17 cellular contexts compared by ENCODE assay signal in genomic region chr19:33418461-33418860, GRCh38. TPM values are rescaled to one million over a fixed set of nuclear protein-coding genes. Genes with fewer than 3 reads are reported as not detected.
DNase-seq lines count a peak whose midpoint lies in the region; ATAC-seq and TF ChIP-seq lines count a peak whose summit lies in the region.
"Had no signal": no experiment of that assay in that cellular context is flagged by ENCODE, and none has a peak within 500 bp of the region (broad histone marks: within the 10 kb centered on the region; RNA-seq: fewer than 3 reads in every experiment).

No MANE protein-coding gene starts in this region.

- intact Hi-C loops in left cardiac atrium (cut with DNase I), result no loop called here
- intact Hi-C loops in heart right ventricle (cut with DNase I), result loop anchor here in 2 of 10 donors (5.0 kb wide), 1 partner anchor 354 kb away; no protein-coding TSS in a partner anchor
- intact Hi-C loops in IMR-90 (cut with micrococcal nuclease), result no loop called here

- in situ Hi-C loops in IMR-90 (cut with MboI; ENCODE audit: low sequenced_read_pairs), result no loop called here

- H2BK120ac ChIP-seq in IMR-90 (ENCODE audit: low read depth, low read length), result no peak overlapping the region

- peaks cover 10% of the 10 kb centered on the region for H3K27me3 Mint-ChIP-seq in glutamatergic neuron (ENCODE audit: unreplicated experiment)
- H3K27me3 Mint-ChIP-seq: B cell; CD4-positive, CD25-positive, alpha-beta regulatory T cell had no signal

- TF ChIP-seq RAD21 in IMR-90 (IDR thresholded peaks at IDR 0.05; ENCODE audit: low read length), result no peak

- TF ChIP-seq POLR2A in IMR-90 (IDR thresholded peaks at IDR 0.05; ENCODE audit: low read depth, low read length) (no peak), upper lobe of left lung (IDR thresholded peaks at IDR 0.05) (no peak)

- H3K79me2 ChIP-seq in osteoblast (ENCODE audit: insufficient read depth, low read length), result no peaks in the 10 kb centered on the region

- dilution Hi-C loops in IMR-90 (cut with HindIII; ENCODE audit: low sequenced_read_pairs, unreplicated experiment), result no loop called here

- H2BK15ac ChIP-seq in IMR-90 (ENCODE audit: low read depth, low read length), result no peak overlapping the region

- H2AFZ ChIP-seq in IMR-90 (replicated peaks; ENCODE audit: low read length, poor library complexity) (no peak overlapping the region), osteoblast (ENCODE audit: low read length) (no peak overlapping the region)

- H3K4me3 ChIP-seq in heart right ventricle (no peak overlapping the region), IMR-90 (ENCODE audit: insufficient read depth, low read depth, low read length) (no peak overlapping the region), osteoblast (ENCODE audit: insufficient read depth, low read length) (no peak overlapping the region), upper lobe of left lung (no peak overlapping the region)
- H3K4me3 ChIP-seq: BLaER1 had no signal

- no peak overlapping the region for H3K23ac ChIP-seq in IMR-90 (ENCODE audit: low read depth, low read length)

- H4K91ac ChIP-seq in IMR-90 (ENCODE audit: insufficient read depth, low read depth, low read length), result no peak overlapping the region

- DNase-seq in left cardiac atrium (peak; percentile 10), heart right ventricle (no peak), IMR-90 (no peak), glutamatergic neuron (peak; percentile 7), osteoblast (ENCODE audit: insufficient read length, low spot score, missing footprints) (peak; percentile 41), medulla oblongata (ENCODE audit: extremely low spot score) (no peak), upper lobe of left lung (no peak)
- DNase-seq: Caco-2; CD4-positive, CD25-positive, alpha-beta regulatory T cell; CD8-positive, alpha-beta T cell; DMS153; DND-41; GOT3; HCEC 1CT had no signal

- no peak overlapping the region for H3K27ac Mint-ChIP-seq in glutamatergic neuron (ENCODE audit: unreplicated experiment)
- H3K27ac Mint-ChIP-seq: B cell; CD4-positive, CD25-positive, alpha-beta regulatory T cell; CD8-positive, alpha-beta T cell had no signal

- peaks cover 0 to 8% (median 0%) of the 10 kb centered on the region in 9 donors for H3K4me1 ChIP-seq in heart right ventricle
- H3K4me1 ChIP-seq in IMR-90 (ENCODE audit: control insufficient read depth, insufficient read depth, low read length), result no peaks in the 10 kb centered on the region; the same call in 1 of the 2 replicates
- peaks cover 6% of the 10 kb centered on the region for H3K4me1 ChIP-seq in osteoblast (ENCODE audit: insufficient read depth, low read length)
- peaks cover 0 to 7% (median 2%) of the 10 kb centered on the region in 4 donors for H3K4me1 ChIP-seq in upper lobe of left lung
- H3K4me1 ChIP-seq: BLaER1 had no signal

- TF ChIP-seq CTCF in heart right ventricle (IDR thresholded peaks at IDR 0.05), result no peak
- TF ChIP-seq CTCF in IMR-90 (conservative IDR thresholded peaks at IDR 0.05; ENCODE audit: low read depth, low read length), result no peak
- no peak for TF ChIP-seq CTCF in glutamatergic neuron (IDR thresholded peaks at IDR 0.05; ENCODE audit: partially characterized antibody, unreplicated experiment)
- TF ChIP-seq CTCF in osteoblast (IDR thresholded peaks at IDR 0.05; ENCODE audit: extremely low read depth, low read depth, low read length), result no peak
- TF ChIP-seq CTCF in upper lobe of left lung (IDR thresholded peaks at IDR 0.05), result no peak

- TF ChIP-seq EP300 in upper lobe of left lung (IDR thresholded peaks at IDR 0.05), result no peak

- peaks cover 8% of the 10 kb centered on the region for H3K9me3 Mint-ChIP-seq in glutamatergic neuron (ENCODE audit: unreplicated experiment)
- H3K9me3 Mint-ChIP-seq: CD4-positive, CD25-positive, alpha-beta regulatory T cell; CD8-positive, alpha-beta T cell had no signal

- H3K4me2 ChIP-seq in IMR-90 (ENCODE audit: low read depth, low read length) (no peak overlapping the region), osteoblast (ENCODE audit: insufficient read depth, low read length) (no peak overlapping the region)
- H3K4me2 ChIP-seq: BLaER1 had no signal

- 92 to 95% methylated on average over 12 of the region's 12 CpGs for WGBS in heart right ventricle, 2 donors
- WGBS in IMR-90 (ENCODE audit: extremely low coverage in 2 of 2, insufficient read length in 1 of 2), 2 experiments, result 80% methylated on average over 1 of the region's 12 CpGs; no CpG with 5 or more reads in 1 of the 2 experiments
- WGBS in upper lobe of left lung, 2 donors, result 92 to 93% methylated on average over 5 to 11 of the region's 12 CpGs

- H3K27ac ChIP-seq in heart right ventricle (no peak overlapping the region), IMR-90 (ENCODE audit: insufficient read depth, low read length) (no peak overlapping the region), osteoblast (ENCODE audit: low read depth, low read length) (no peak overlapping the region), upper lobe of left lung (no peak overlapping the region)
- H3K27ac ChIP-seq: BLaER1, C4-2B had no signal

- H3K36me3 Mint-ChIP-seq in glutamatergic neuron (ENCODE audit: unreplicated experiment), result no peaks in the 10 kb centered on the region
- H3K36me3 Mint-ChIP-seq: CD4-positive, CD25-positive, alpha-beta regulatory T cell; CD8-positive, alpha-beta T cell had no signal

- CTCF ChIA-PET in IMR-90 (lab: Yijun Ruan, JAX), result no interaction called here

- no peak overlapping the region for H3K18ac ChIP-seq in IMR-90 (ENCODE audit: low read depth, low read length)

- H3K36me3 ChIP-seq in heart right ventricle, result no peaks in the 10 kb centered on the region
- no peaks in the 10 kb centered on the region for H3K36me3 ChIP-seq in IMR-90 (ENCODE audit: control insufficient read depth, insufficient read depth, low read length)
- H3K36me3 ChIP-seq in osteoblast (ENCODE audit: insufficient read depth, low read length), result no peaks in the 10 kb centered on the region
- H3K36me3 ChIP-seq in upper lobe of left lung, result no peaks in the 10 kb centered on the region
- H3K36me3 ChIP-seq: BLaER1 had no signal

- ATAC-seq in left cardiac atrium (no peak), heart right ventricle (no peak), IMR-90 (ENCODE audit: low read depth) (no peak), upper lobe of left lung (ENCODE audit: low FRiP score in 2 of 2) (no peak)
- ATAC-seq: CD8-positive, alpha-beta T cell had no signal

- H3K14ac ChIP-seq in IMR-90 (replicated peaks; ENCODE audit: low read depth, low read length), result no peak overlapping the region

- peaks cover 22% of the 10 kb centered on the region for H3K4me1 Mint-ChIP-seq in glutamatergic neuron (ENCODE audit: low read depth, unreplicated experiment)

- no peak overlapping the region for H3K9ac ChIP-seq in IMR-90 (ENCODE audit: low read depth, low read length)
- H3K9ac ChIP-seq: BLaER1 had no signal

- H2BK5ac ChIP-seq in IMR-90 (ENCODE audit: low read depth, low read length, poor library complexity, severe bottlenecking), result no peak overlapping the region

- no peaks in the 10 kb centered on the region for H3K79me1 ChIP-seq in IMR-90 (ENCODE audit: low read depth in 1 of 2, low read length in 2 of 2)

- H3K9me3 ChIP-seq in heart right ventricle (no peaks in the 10 kb centered on the region), IMR-90 (ENCODE audit: control insufficient read depth, insufficient read depth, low read length) (no peaks in the 10 kb centered on the region), osteoblast (ENCODE audit: low read depth, low read length) (no peaks in the 10 kb centered on the region), upper lobe of left lung (no peaks in the 10 kb centered on the region)
- H3K9me3 ChIP-seq: BLaER1, Caco-2 had no signal

- POLR2A ChIA-PET in IMR-90 (lab: Charles Lee; ENCODE audit: unreplicated experiment), result no interaction called here

- no TSS peak for BruUV-seq in IMR-90 (replicated peaks; lab: Mats Ljungman, UMichigan)

- H2AK9ac ChIP-seq in IMR-90 (replicated peaks; ENCODE audit: low read depth, low read length, poor library complexity), result peak overlapping the region; percentile 25

- no peak overlapping the region for H3K4ac ChIP-seq in IMR-90 (ENCODE audit: low read depth, low read length)

- H4K20me1 ChIP-seq in IMR-90 (ENCODE audit: insufficient read depth, low read length), result no peaks in the 10 kb centered on the region
- H4K20me1 ChIP-seq in osteoblast (ENCODE audit: insufficient read depth, low read length), result peaks cover 15% of the 10 kb centered on the region

- no peak overlapping the region for H3K4me3 Mint-ChIP-seq in glutamatergic neuron (ENCODE audit: unreplicated experiment)
- H3K4me3 Mint-ChIP-seq: B cell; CD4-positive, CD25-positive, alpha-beta regulatory T cell; CD8-positive, alpha-beta T cell had no signal

- H4K8ac ChIP-seq in IMR-90 (ENCODE audit: low read depth in 2 of 2, low read length in 2 of 2), result no peak overlapping the region

- H3K56ac ChIP-seq in IMR-90 (ENCODE audit: extremely low read depth, insufficient read depth, low read length), result no peak overlapping the region

- H4K5ac ChIP-seq in IMR-90 (ENCODE audit: low read depth, low read length), result no peak overlapping the region

- no peak overlapping the region for H2BK20ac ChIP-seq in IMR-90 (ENCODE audit: low read depth, low read length)

- H2AK5ac ChIP-seq in IMR-90 (ENCODE audit: low read depth, low read length), result no peak overlapping the region

- peaks cover 3% of the 10 kb centered on the region; the same call in 1 of the 2 replicates for H3K9me1 ChIP-seq in IMR-90 (ENCODE audit: insufficient read depth, low read length)

- H3K27me3 ChIP-seq in heart right ventricle, result no peaks in the 10 kb centered on the region
- H3K27me3 ChIP-seq in IMR-90 (ENCODE audit: control insufficient read depth, insufficient read depth, low read length), result no peaks in the 10 kb centered on the region
- H3K27me3 ChIP-seq in osteoblast (ENCODE audit: insufficient read depth, low read length), result no peaks in the 10 kb centered on the region
- no peaks in the 10 kb centered on the region for H3K27me3 ChIP-seq in upper lobe of left lung
- H3K27me3 ChIP-seq: BLaER1 had no signal

TF ChIP-seq in IMR-90, 13 proteins besides CTCF, POLR2A, EP300 and RAD21 (continues in another document):
- TF ChIP-seq CHD1 (IDR thresholded peaks at IDR 0.05; ENCODE audit: low read depth, low read length) (no peak), BHLHE40 (IDR thresholded peaks at IDR 0.05; ENCODE audit: low read depth, low read length) (no peak), FOS (IDR thresholded peaks at IDR 0.05; ENCODE audit: low read depth, low read length) (no peak), MAFK (IDR thresholded peaks at IDR 0.05; ENCODE audit: low read depth, low read length) (no peak)

RNA-seq across cellular contexts. Expression of gene CEBPG, which starts 45.0 kb away (rescaled TPM):
- total RNA-seq in left cardiac atrium, result 10 to 100 TPM; 16.6 to 21.0 TPM
- 10 to 100 TPM; 10.4 to 19.4 (median 13.4) TPM for total RNA-seq in heart right ventricle
- polyA plus RNA-seq in heart right ventricle, result 10 to 100 TPM; 15.0 to 22.2 TPM
- 14.3 and 21.1 TPM in 2 replicates for total RNA-seq in IMR-90 (2012; rRNA removed)
- polyA plus RNA-seq in IMR-90 (2012; rRNA removed), result 7.9 and 9.2 TPM in 2 replicates
- 2.9 and 4.9 TPM in 2 replicates for polyA plus RNA-seq in IMR-90 (2012; cell fraction: cytosol; rRNA removed)
- 2.6 and 13.3 TPM in 2 replicates for polyA plus RNA-seq in IMR-90 (2012; cell fraction: nucleus; rRNA removed; ENCODE audit: low replicate concordance)
- total RNA-seq in glutamatergic neuron (ENCODE audit: unreplicated experiment), result 75.1 TPM
- total RNA-seq in osteoblast, result 31.5 and 35.5 TPM in 2 replicates
- 10 to 100 TPM; 11.5 to 44.7 (median 22.7) TPM for total RNA-seq in upper lobe of left lung

Comparison
In these comparisons a context has a peak if more than half of its experiments do, and no peak if none do; other contexts are left out.
1. DNase-seq: peak in left cardiac atrium (single experiment), glutamatergic neuron (single experiment) and osteoblast (single experiment); none in heart right ventricle (0 of 2), IMR-90 (single experiment), medulla oblongata (single experiment) and upper lobe of left lung (0 of 2).